ENCODE assay signal across 8 cellular contexts in the genomic region with DNA sequence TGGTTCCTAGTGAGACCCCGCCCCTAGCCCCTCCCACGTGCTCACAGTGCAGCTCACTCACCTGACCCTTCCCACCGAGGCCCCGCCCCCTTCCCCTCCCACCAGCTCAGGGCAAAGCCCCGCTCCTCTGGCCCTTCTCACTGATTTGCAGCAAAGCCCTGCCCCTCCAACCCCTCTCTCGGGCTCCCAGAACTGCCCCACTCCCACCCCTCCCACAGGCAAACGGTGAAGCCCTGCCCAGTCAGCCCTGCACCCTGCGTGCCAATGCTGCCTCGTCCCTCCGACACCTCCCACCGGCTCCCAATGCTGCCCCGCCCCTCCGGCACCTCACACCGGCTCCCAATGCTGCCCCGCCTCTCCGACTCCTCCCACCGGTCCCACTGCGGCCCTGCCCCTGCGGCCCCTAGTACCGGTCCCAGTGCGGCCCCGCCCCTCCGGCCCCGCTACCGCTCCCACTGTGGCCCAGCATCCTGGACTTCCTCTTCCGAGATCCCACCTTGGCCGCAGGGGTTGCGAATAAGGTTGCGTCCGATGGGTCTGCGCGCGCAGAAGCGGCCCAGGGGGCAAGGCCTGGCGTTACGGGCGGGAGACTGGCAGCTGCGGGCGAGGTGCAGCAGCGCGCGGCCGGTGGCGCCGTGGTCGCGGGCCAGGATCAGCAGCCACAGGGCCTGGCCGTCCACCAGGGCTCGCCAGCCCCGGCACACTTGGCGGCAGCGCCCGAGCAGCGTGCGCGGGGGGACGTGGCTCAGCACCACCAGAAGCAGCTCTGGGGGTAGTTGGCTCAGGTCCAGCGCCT. TPM values are rescaled to one million over a fixed set of nuclear protein-coding genes. Genes with fewer than 3 reads are reported as not detected.
DNase-seq lines count a peak whose midpoint lies in the region; ATAC-seq and TF ChIP-seq lines count a peak whose summit lies in the region.

No MANE protein-coding gene starts in this region.

- H3K4me1 Mint-ChIP-seq in activated CD4-positive, alpha-beta T cell treated with anti-CD3 and anti-CD28 coated beads, Interleukin-2, amount 10 ng/mL, durations not matched to agents 24 days and 14 days, result no peaks in the 10 kb centered on the region

- peak overlapping the region; percentile 26 to 51 for H3K9ac ChIP-seq in colonic mucosa (ENCODE audit: low read depth in 2 of 2, low read length in 2 of 2)

- intact Hi-C loops in activated CD4-positive, alpha-beta T cell treated with anti-CD3 and anti-CD28 coated beads, Interleukin-2, amount 10 ng/mL, durations not matched to agents 24 days and 14 days (cut with micrococcal nuclease), result no loop called here
- intact Hi-C loops in colonic mucosa (cut with DNase I), result no loop called here
- intact Hi-C loops in left colon (cut with DNase I, micrococcal nuclease), result no loop called here

- H3K4me1 ChIP-seq in HEK293 (ENCODE audit: control insufficient read depth, insufficient read depth, low read length) (peaks cover 26% of the 10 kb centered on the region), colonic mucosa (no peaks in the 10 kb centered on the region)

- no peaks in the 10 kb centered on the region for H3K36me3 Mint-ChIP-seq in activated CD4-positive, alpha-beta T cell treated with anti-CD3 and anti-CD28 coated beads, Interleukin-2, amount 10 ng/mL, durations not matched to agents 24 days and 14 days (ENCODE audit: low read depth)

- peaks cover 20% of the 10 kb centered on the region for H3K27me3 ChIP-seq in colonic mucosa

- POLR2A ChIA-PET in HEK293 (lab: Yijun Ruan, JAX), result interaction anchor here (0.5 to 3.4 kb wide), 19 partner anchors 9 to 1227 kb away, joined by 3 to 24 read pairs (median 4); a partner anchor contains a TSS

- H3K27ac ChIP-seq in HEK293 (ENCODE audit: extremely low read depth, low read depth, low read length), result peak overlapping the region; percentile 93
- H3K27ac ChIP-seq in colonic mucosa, result no peak overlapping the region

- no peaks in the 10 kb centered on the region for H3K9me3 Mint-ChIP-seq in activated CD4-positive, alpha-beta T cell treated with anti-CD3 and anti-CD28 coated beads, Interleukin-2, amount 10 ng/mL, durations not matched to agents 24 days and 14 days

- peaks cover 28% of the 10 kb centered on the region for H3K27me3 Mint-ChIP-seq in activated CD4-positive, alpha-beta T cell treated with anti-CD3 and anti-CD28 coated beads, Interleukin-2, amount 10 ng/mL, durations not matched to agents 24 days and 14 days

- H3K4me3 ChIP-seq in HEK293 (ENCODE audit: low read depth, low read length), result peak overlapping the region; percentile 58
- peak overlapping the region; percentile 60 for H3K4me3 ChIP-seq in colonic mucosa

- H3K36me3 ChIP-seq in HEK293 (ENCODE audit: control insufficient read depth in 2 of 2, insufficient read depth in 1 of 2, low read length in 2 of 2), result peaks cover 3 to 4% of the 10 kb centered on the region in 2 experiments; a peak in 2 of 3 replicates
- H3K36me3 ChIP-seq in colonic mucosa, result no peaks in the 10 kb centered on the region

- ATAC-seq in left colon, result peak; percentile 96
- ATAC-seq in HG02884 (IDR thresholded peaks at IDR 0.05; ENCODE audit: unreplicated experiment), result no peak

- DNase-seq in COLO829 (ENCODE audit: low spot score), result peak; percentile 91
- peak; percentile 100 for DNase-seq in NCI-H345 (lab: John Stamatoyannopoulos, UW)
- DNase-seq in activated CD4-positive, alpha-beta T cell treated with anti-CD3 and anti-CD28 coated beads, Interleukin-2, amount 10 ng/mL, durations not matched to agents 24 days and 14 days, result peak; percentile 89
- peak; percentile 94 for DNase-seq in colonic mucosa
- peak; percentile 90 to 93 for DNase-seq in left colon
- peak; percentile 71 to 77 for DNase-seq in stimulated activated CD4-positive, alpha-beta T cell treated with anti-CD3 and anti-CD28 coated beads, Interleukin-1b, Interleukin-23, amount 100 ng/mL, for 4 hours (ENCODE audit: low read depth in 2 of 2)

- TF ChIP-seq CTCF in HEK293 (tag by site-specific recombination; IDR thresholded peaks at IDR 0.05), result peak; percentile 78; the same call in 1 of the 2 replicates
- no peak for TF ChIP-seq CTCF in colonic mucosa (IDR thresholded peaks at IDR 0.05)

- CTCF ChIA-PET in HEK293 (lab: Yijun Ruan, JAX), result interaction anchor here (0.6 to 3.4 kb wide), 10 partner anchors 17 to 313 kb away, joined by 3 to 18 read pairs (median 4); a partner anchor contains a TSS

- H3K4me3 Mint-ChIP-seq in activated CD4-positive, alpha-beta T cell treated with anti-CD3 and anti-CD28 coated beads, Interleukin-2, amount 10 ng/mL, durations not matched to agents 24 days and 14 days, result peak overlapping the region; percentile 65

- H3K9me3 ChIP-seq in HEK293 (ENCODE audit: control insufficient read depth, insufficient read depth, low read depth, low read length) (peaks cover 5% of the 10 kb centered on the region), colonic mucosa (no peaks in the 10 kb centered on the region)

- no peak overlapping the region for H3K27ac Mint-ChIP-seq in activated CD4-positive, alpha-beta T cell treated with anti-CD3 and anti-CD28 coated beads, Interleukin-2, amount 10 ng/mL, durations not matched to agents 24 days and 14 days

TF ChIP-seq in HEK293, 187 proteins besides CTCF, POLR2A, EP300 and RAD21 (continues in another document):
- TF ChIP-seq MYNN (tag by site-specific recombination; IDR thresholded peaks at IDR 0.05; ENCODE audit: borderline replicate concordance), result no peak
- 0 out of 2 replicates have a peak, but pooled peaks have one; percentile 64 for TF ChIP-seq ZNF677 (tag by site-specific recombination; IDR thresholded peaks at IDR 0.05)
- TF ChIP-seq, protein P1, sequence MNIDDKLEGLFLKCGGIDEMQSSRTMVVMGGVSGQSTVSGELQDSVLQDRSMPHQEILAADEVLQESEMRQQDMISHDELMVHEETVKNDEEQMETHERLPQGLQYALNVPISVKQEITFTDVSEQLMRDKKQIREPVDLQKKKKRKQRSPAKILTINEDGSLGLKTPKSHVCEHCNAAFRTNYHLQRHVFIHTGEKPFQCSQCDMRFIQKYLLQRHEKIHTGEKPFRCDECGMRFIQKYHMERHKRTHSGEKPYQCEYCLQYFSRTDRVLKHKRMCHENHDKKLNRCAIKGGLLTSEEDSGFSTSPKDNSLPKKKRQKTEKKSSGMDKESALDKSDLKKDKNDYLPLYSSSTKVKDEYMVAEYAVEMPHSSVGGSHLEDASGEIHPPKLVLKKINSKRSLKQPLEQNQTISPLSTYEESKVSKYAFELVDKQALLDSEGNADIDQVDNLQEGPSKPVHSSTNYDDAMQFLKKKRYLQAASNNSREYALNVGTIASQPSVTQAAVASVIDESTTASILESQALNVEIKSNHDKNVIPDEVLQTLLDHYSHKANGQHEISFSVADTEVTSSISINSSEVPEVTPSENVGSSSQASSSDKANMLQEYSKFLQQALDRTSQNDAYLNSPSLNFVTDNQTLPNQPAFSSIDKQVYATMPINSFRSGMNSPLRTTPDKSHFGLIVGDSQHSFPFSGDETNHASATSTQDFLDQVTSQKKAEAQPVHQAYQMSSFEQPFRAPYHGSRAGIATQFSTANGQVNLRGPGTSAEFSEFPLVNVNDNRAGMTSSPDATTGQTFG (tag by site-specific recombination; IDR thresholded peaks at IDR 0.05; ENCODE audit: borderline replicate concordance), result no peak
- TF ChIP-seq SETDB1 (IDR thresholded peaks at IDR 0.05; ENCODE audit: insufficient read length, low read length), result no peak
- peak; percentile 97 for TF ChIP-seq KLF16 (tag by site-specific recombination; IDR thresholded peaks at IDR 0.05)
- peak; percentile 99 for TF ChIP-seq GLIS2 (tag by site-specific recombination; IDR thresholded peaks at IDR 0.05)
- no peak for TF ChIP-seq TCF7L2 (IDR thresholded peaks at IDR 0.05; ENCODE audit: borderline replicate concordance, low read depth, low read length)
- no peak for TF ChIP-seq ZBTB21 (tag by site-specific recombination; IDR thresholded peaks at IDR 0.05)
- TF ChIP-seq ZBTB1 (tag by site-specific recombination; IDR thresholded peaks at IDR 0.05), result no peak
- TF ChIP-seq ZNF510 (tag by site-specific recombination; IDR thresholded peaks at IDR 0.05; ENCODE audit: insufficient replicate concordance), result no peak
- TF ChIP-seq ZNF600 (tag by site-specific recombination; IDR thresholded peaks at IDR 0.05), result peak; percentile 86
- TF ChIP-seq, protein P2, sequence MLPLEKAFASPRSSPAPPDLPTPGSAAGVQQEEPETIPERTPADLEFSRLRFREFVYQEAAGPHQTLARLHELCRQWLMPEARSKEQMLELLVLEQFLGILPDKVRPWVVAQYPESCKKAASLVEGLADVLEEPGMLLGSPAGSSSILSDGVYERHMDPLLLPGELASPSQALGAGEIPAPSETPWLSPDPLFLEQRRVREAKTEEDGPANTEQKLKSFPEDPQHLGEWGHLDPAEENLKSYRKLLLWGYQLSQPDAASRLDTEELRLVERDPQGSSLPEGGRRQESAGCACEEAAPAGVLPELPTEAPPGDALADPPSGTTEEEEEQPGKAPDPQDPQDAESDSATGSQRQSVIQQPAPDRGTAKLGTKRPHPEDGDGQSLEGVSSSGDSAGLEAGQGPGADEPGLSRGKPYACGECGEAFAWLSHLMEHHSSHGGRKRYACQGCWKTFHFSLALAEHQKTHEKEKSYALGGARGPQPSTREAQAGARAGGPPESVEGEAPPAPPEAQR (tag by site-specific recombination; IDR thresholded peaks at IDR 0.05), result peak; percentile 58; the same call in 1 of the 2 replicates

RNA-seq across cellular contexts. Expression of a gene that starts 0.8 kb away (rescaled TPM):
- 0.14 and 0.17 TPM in 2 replicates for total RNA-seq in activated CD4-positive, alpha-beta T cell treated with anti-CD3 and anti-CD28 coated beads, Interleukin-2, amount 10 ng/mL, durations not matched to agents 24 days and 14 days
- 1 to 10 TPM; 1.1 to 2.4 TPM for total RNA-seq in colonic mucosa
- total RNA-seq in left colon, result 1 to 10 TPM in 1 of 2 donors, not detected in 1; 2.8 TPM

RNA-seq across cellular contexts. Expression of a gene that starts 52.6 kb away (rescaled TPM):
- not detected in 2 replicates for total RNA-seq in activated CD4-positive, alpha-beta T cell treated with anti-CD3 and anti-CD28 coated beads, Interleukin-2, amount 10 ng/mL, durations not matched to agents 24 days and 14 days
- total RNA-seq in colonic mucosa, result not detected
- total RNA-seq in left colon, result not detected

RNA-seq across cellular contexts. Expression of a gene that starts 56.0 kb away (rescaled TPM):
- total RNA-seq in activated CD4-positive, alpha-beta T cell treated with anti-CD3 and anti-CD28 coated beads, Interleukin-2, amount 10 ng/mL, durations not matched to agents 24 days and 14 days, result not detected in 2 replicates
- total RNA-seq in colonic mucosa (1 to 10 TPM; 1.7 to 1.9 TPM), left colon (1 to 10 TPM; 1.1 to 3.3 TPM)
